8 cellular contexts compared by ENCODE assay signal in genomic region chr9:136686794-136687711, GRCh38. TPM values are rescaled to one million over a fixed set of nuclear protein-coding genes. Genes with fewer than 3 reads are reported as not detected.
DNase-seq lines count a peak whose midpoint lies in the region; ATAC-seq, FAIRE-seq and TF ChIP-seq lines count a peak whose summit lies in the region.

AGPAT2 (minus strand) TSS chr9:136687457; CDS start chr9:136687357, 100 bp downstream.

- no peaks in the 10 kb centered on the region for H3K27me3 ChIP-seq in gastroesophageal sphincter
- H3K27me3 ChIP-seq in parathyroid adenoma (ENCODE audit: control insufficient read depth, insufficient read depth, low read length) = no peaks in the 10 kb centered on the region

- TF ChIP-seq POLR2A in gastroesophageal sphincter (IDR thresholded peaks at IDR 0.05) = peak; percentile 52 to 66

- peak; percentile 63 for FAIRE-seq in HTR-8/SVneo (lab: Jason Lieb, UNC)
- FAIRE-seq in urothelium cell line (lab: Jason Lieb, UNC) = peak; percentile 32

- H2AFZ ChIP-seq in parathyroid adenoma = peak within 1 kb of the TSS; percentile 77

- TF ChIP-seq EP300 in gastroesophageal sphincter (IDR thresholded peaks at IDR 0.05) = no peak

- no CpG with 5 or more reads among the region's 106 CpGs for WGBS in gastroesophageal sphincter (ENCODE audit: low coverage in 1 of 2), 2 donors

- no peaks in the 10 kb centered on the region for H3K9me3 ChIP-seq in gastroesophageal sphincter
- no peaks in the 10 kb centered on the region for H3K9me3 ChIP-seq in parathyroid adenoma (ENCODE audit: control insufficient read depth, low read length)

- H3K27ac ChIP-seq in gastroesophageal sphincter (peak within 1 kb of the TSS; percentile 21 to 90 (median 84)), parathyroid adenoma (no peak within 1 kb of the TSS)

- H3K9ac ChIP-seq in parathyroid adenoma = no peak within 1 kb of the TSS

- peaks cover 0 to 81% (median 32%) of the 10 kb centered on the region in 3 donors for H3K4me1 ChIP-seq in gastroesophageal sphincter
- H3K4me1 ChIP-seq in parathyroid adenoma = no peaks in the 10 kb centered on the region

- H3K4me3 ChIP-seq in gastroesophageal sphincter (peak within 1 kb of the TSS; percentile 71 to 96), parathyroid adenoma (ENCODE audit: low read depth, low read length) (peak within 1 kb of the TSS; percentile 83)

- peaks cover 2% of the 10 kb centered on the region for H3K79me2 ChIP-seq in parathyroid adenoma

- H3K36me3 ChIP-seq in gastroesophageal sphincter (no peaks in the 10 kb centered on the region), parathyroid adenoma (ENCODE audit: control insufficient read depth, insufficient read depth, low read length) (no peaks in the 10 kb centered on the region)

- peak; percentile 60 for DNase-seq in A172 (ENCODE audit: low spot score)
- DNase-seq in HTR-8/SVneo (ENCODE audit: insufficient read length, low spot score) = peak; percentile 62
- DNase-seq in RPMI8226 = peak; percentile 92
- peak; percentile 45 for DNase-seq in activated gamma-delta T cell (lab: John Stamatoyannopoulos, UW)
- DNase-seq in urothelium cell line (ENCODE audit: low spot score) = peak; percentile 90

- ATAC-seq in GM18907 (IDR thresholded peaks at IDR 0.05; ENCODE audit: unreplicated experiment) (peak; percentile 57), gastroesophageal sphincter (peak; percentile 74)

- H3K4me2 ChIP-seq in parathyroid adenoma (ENCODE audit: low read length) = peak within 1 kb of the TSS; percentile 98

- peak in 2 of 4 experiments; percentile 21 to 29 for TF ChIP-seq CTCF in gastroesophageal sphincter (IDR thresholded peaks at IDR 0.05)
- TF ChIP-seq CTCF in parathyroid adenoma (IDR thresholded peaks at IDR 0.05) = no peak

RNA-seq across cellular contexts. Expression of gene AGPAT2, which starts in this region (rescaled TPM):
- 79.4 and 88.8 TPM in 2 replicates for total RNA-seq in A172 (2014; rRNA removed; shearing (Covaris generic))
- total RNA-seq in gastroesophageal sphincter = 10 to 100 TPM; 28.8 to 43.6 (median 38.4) TPM
